ENCODE assay signal across 19 cellular contexts in genomic region chr11:3150726-3151125, GRCh38.
"Had no signal": no experiment of that assay in that cellular context is flagged by ENCODE, and none has a peak within 500 bp of the region (broad histone marks: within the 10 kb centered on the region; RNA-seq: fewer than 3 reads in every experiment).

No MANE protein-coding gene starts in this region.

- H3K4me3 ChIP-seq: esophagus muscularis mucosa, gastrocnemius medialis, lung, ovary, right atrium auricular region, suprapubic skin, tibial artery, upper lobe of right lung, vagina had no signal

- H3K36me3 Mint-ChIP-seq: naive thymus-derived CD4-positive, alpha-beta T cell had no signal

- H3K27me3 Mint-ChIP-seq: naive thymus-derived CD4-positive, alpha-beta T cell had no signal

- ATAC-seq: gastrocnemius medialis; left cardiac atrium; left ventricle myocardium superior; naive thymus-derived CD4-positive, alpha-beta T cell; stimulated activated naive CD8-positive, alpha-beta T cell treated with anti-CD3 and anti-CD28 coated beads, Interleukin-15, Interleukin-2, amounts not matched to agents 100 U/mL and 50 U/mL, for 24 hours; upper lobe of right lung had no signal

- H3K27me3 ChIP-seq: esophagus muscularis mucosa, gastrocnemius medialis, ovary, right atrium auricular region, suprapubic skin, tibial artery, upper lobe of right lung, vagina had no signal

- H3K9me3 ChIP-seq: esophagus muscularis mucosa, gastrocnemius medialis, ovary, right atrium auricular region, suprapubic skin, tibial artery, upper lobe of right lung, vagina had no signal

- H3K36me3 ChIP-seq: gastrocnemius medialis, ovary, upper lobe of right lung, vagina had no signal

- H3K27ac Mint-ChIP-seq: naive thymus-derived CD4-positive, alpha-beta T cell had no signal

- H3K4me3 Mint-ChIP-seq: neural crest cell had no signal

- H3K27ac ChIP-seq: epithelial cell of prostate, gastrocnemius medialis, ovary, right atrium auricular region, suprapubic skin, upper lobe of right lung, vagina had no signal

- H3K9me3 Mint-ChIP-seq: naive thymus-derived CD4-positive, alpha-beta T cell; neural crest cell had no signal

- DNase-seq: effector memory CD4-positive, alpha-beta T cell; gastrocnemius medialis; kidney; left cardiac atrium; left ventricle myocardium superior; naive thymus-derived CD4-positive, alpha-beta T cell; nucleus accumbens; ovary; stimulated activated CD4-positive, alpha-beta T cell treated with anti-CD3 and anti-CD28 coated beads, Interleukin-12 subunit alpha, Interleukin-12 subunit beta, amount 100 ng/mL, for 4 hours; stimulated activated naive CD8-positive, alpha-beta T cell treated with anti-CD3 and anti-CD28 coated beads, Interleukin-15, Interleukin-2, amounts not matched to agents 100 U/mL and 50 U/mL, for 24 hours; tibial artery; upper lobe of right lung had no signal
